ENCODE assay signal across 8 cellular contexts in the genomic region with DNA sequence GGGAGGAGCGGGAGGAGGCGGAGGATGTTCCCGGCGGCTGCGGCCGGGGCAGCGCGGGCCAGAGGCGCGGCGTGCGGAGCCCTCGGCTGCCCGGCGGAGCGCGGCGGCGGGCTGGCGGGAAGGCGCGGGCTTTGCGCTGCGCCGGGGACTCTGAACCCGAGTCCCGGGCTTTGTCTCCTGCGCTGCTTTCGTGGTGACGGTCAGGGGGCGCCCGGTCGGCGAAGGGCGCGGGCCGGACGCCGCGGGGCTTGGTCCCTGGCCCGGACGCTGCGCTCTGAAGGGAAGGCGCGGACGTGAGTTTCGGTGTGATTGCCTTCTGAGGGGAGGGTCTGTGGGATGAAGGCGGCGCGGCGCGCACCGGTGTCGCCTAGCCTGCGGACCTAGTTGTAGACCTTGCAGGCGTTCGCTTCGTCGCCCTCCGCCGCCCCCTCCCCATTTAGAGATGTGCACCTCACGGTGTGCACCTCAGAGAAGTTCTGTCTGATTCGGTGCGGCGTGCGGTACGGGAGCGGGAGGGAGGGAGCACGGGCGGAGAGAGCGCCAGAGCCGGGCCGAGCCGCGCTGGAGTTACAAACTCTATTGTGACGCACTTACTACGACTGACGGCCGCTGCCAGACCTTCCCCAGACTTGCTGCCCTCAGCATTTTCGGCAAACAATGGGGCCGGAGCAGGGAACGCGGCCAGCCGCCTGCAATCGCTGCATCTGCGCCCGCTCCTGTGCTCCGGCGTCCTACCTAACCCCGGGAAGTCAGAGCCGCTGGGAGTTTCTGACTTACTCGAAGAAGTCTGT. TPM values are rescaled to one million over a fixed set of nuclear protein-coding genes. Genes with fewer than 3 reads are reported as not detected.
DNase-seq lines count a peak whose midpoint lies in the region; ATAC-seq and TF ChIP-seq lines count a peak whose summit lies in the region.

No MANE protein-coding gene starts in this region.

- DNase-seq in Caco-2 (peak; percentile 72 to 76), OCI-LY7 (ENCODE audit: low spot score) (peak; percentile 34), nephron progenitor cell (peak; percentile 69), upper lobe of left lung (peak; percentile 82 to 92), GM10248 (ENCODE audit: extremely low spot score) (no peak)
- DNase-seq in activated naive CD4-positive, alpha-beta T cell treated with anti-CD3 and anti-CD28 coated beads, Interleukin-2, amount 50 U/mL, for 16 hours = peak; percentile 34

- H3K4me1 Mint-ChIP-seq in Caco-2 (ENCODE audit: low read depth, unreplicated experiment) (no peaks in the 10 kb centered on the region), nephron progenitor cell (peaks cover 65% of the 10 kb centered on the region)

- 0% methylated on average over 8 of the region's 92 CpGs; no CpG with 5 or more reads in 1 of the 2 donors for WGBS in gastroesophageal sphincter (ENCODE audit: low coverage in 1 of 2), 2 donors
- WGBS in upper lobe of left lung, 2 donors = 0 to 1% methylated on average over 15 to 58 of the region's 92 CpGs

- TF ChIP-seq POLR2A in gastroesophageal sphincter (IDR thresholded peaks at IDR 0.05) = peak in 1 of 2 donors; percentile 94
- peak in 3 of 4 donors; percentile 63 to 76 (median 72) for TF ChIP-seq POLR2A in upper lobe of left lung (IDR thresholded peaks at IDR 0.05)

- H3K27me3 Mint-ChIP-seq in Caco-2 (ENCODE audit: insufficient read depth, unreplicated experiment) (no peaks in the 10 kb centered on the region), nephron progenitor cell (ENCODE audit: low read depth, poor library complexity) (peaks cover 27% of the 10 kb centered on the region)

- H3K27me3 ChIP-seq in Caco-2 (replicated peaks; ENCODE audit: control insufficient read depth, insufficient read depth, low read length) (no peaks in the 10 kb centered on the region), gastroesophageal sphincter (peaks cover 25% of the 10 kb centered on the region), upper lobe of left lung (peaks cover 0 to 20% (median 4%) of the 10 kb centered on the region in 4 donors)

- ATAC-seq in HG02642 (IDR thresholded peaks at IDR 0.05; ENCODE audit: poor library complexity, unreplicated experiment) = peak; percentile 0
- peak; percentile 67 for ATAC-seq in gastroesophageal sphincter
- ATAC-seq in upper lobe of left lung (ENCODE audit: low FRiP score in 2 of 2) = peak; percentile 73

- POLR2A ChIA-PET in Caco-2 (lab: Charles Lee) (no interaction called here), OCI-LY7 (lab: Charles Lee) (interaction anchor here (0.7 kb wide), 1 partner anchor 28 kb away, joined by 3 read pairs; no protein-coding TSS in a partner anchor), GM10248 (lab: Yijun Ruan, JAX) (no interaction called here)

- peaks cover 29% of the 10 kb centered on the region for H4K20me1 ChIP-seq in OCI-LY7 (ENCODE audit: insufficient read depth, low read length)

- no peaks in the 10 kb centered on the region for H3K9me3 ChIP-seq in Caco-2
- H3K9me3 ChIP-seq in OCI-LY7 (ENCODE audit: low read length) = no peaks in the 10 kb centered on the region
- peaks cover 0 to 7% (median 0%) of the 10 kb centered on the region in 3 donors for H3K9me3 ChIP-seq in gastroesophageal sphincter
- H3K9me3 ChIP-seq in upper lobe of left lung = no peaks in the 10 kb centered on the region

- no peaks in the 10 kb centered on the region for H3K9me3 Mint-ChIP-seq in Caco-2 (ENCODE audit: unreplicated experiment)
- no peaks in the 10 kb centered on the region for H3K9me3 Mint-ChIP-seq in nephron progenitor cell

- H3K4me3 ChIP-seq in Caco-2 (ENCODE audit: low read depth, low read length) (peak overlapping the region; percentile 99), OCI-LY7 (ENCODE audit: low read depth, low read length, poor library complexity, severe bottlenecking) (peak overlapping the region; percentile 96), gastroesophageal sphincter (peak overlapping the region; percentile 61 to 88), upper lobe of left lung (peak overlapping the region; percentile 34 to 92 (median 78))

- H3K4me3 Mint-ChIP-seq in Caco-2 (ENCODE audit: unreplicated experiment) = peak overlapping the region; percentile 93
- H3K4me3 Mint-ChIP-seq in nephron progenitor cell = peak overlapping the region; percentile 93

- TF ChIP-seq CTCF in Caco-2 (IDR thresholded peaks at IDR 0.05; ENCODE audit: insufficient read depth in 1 of 2, low read depth in 1 of 2, low read length in 1 of 2, severe bottlenecking in 1 of 2, unreplicated experiment in 1 of 2) = no peak
- no peak for TF ChIP-seq CTCF in OCI-LY7 (conservative IDR thresholded peaks at IDR 0.05; ENCODE audit: low read length)
- TF ChIP-seq CTCF in gastroesophageal sphincter (IDR thresholded peaks at IDR 0.05) = no peak
- no peak for TF ChIP-seq CTCF in nephron progenitor cell (IDR thresholded peaks at IDR 0.05)
- peak in 1 of 6 experiments; percentile 16 for TF ChIP-seq CTCF in upper lobe of left lung (IDR thresholded peaks at IDR 0.05)
- TF ChIP-seq CTCF in GM10248 (IDR thresholded peaks at IDR 0.05; ENCODE audit: control extremely low read depth, extremely low read depth, low read depth, missing control alignments) = no peak

- H2AFZ ChIP-seq in OCI-LY7 (ENCODE audit: low read length) = no peak overlapping the region

- BruUV-seq in Caco-2 (replicated peaks; lab: Mats Ljungman, UMichigan) = no TSS peak
- no TSS peak for BruUV-seq in OCI-LY7 (replicated peaks; lab: Mats Ljungman, UMichigan)

- H3K36me3 ChIP-seq in Caco-2 (ENCODE audit: control insufficient read depth, insufficient read depth, low read length) (peaks cover 4% of the 10 kb centered on the region; the same call in 1 of the 2 replicates), OCI-LY7 (ENCODE audit: insufficient read depth, low read length) (peaks cover 59% of the 10 kb centered on the region), gastroesophageal sphincter (peaks cover 0 to 32% of the 10 kb centered on the region in 2 donors), upper lobe of left lung (peaks cover 0 to 26% (median 6%) of the 10 kb centered on the region in 4 donors)

- H3K79me2 ChIP-seq in OCI-LY7 (ENCODE audit: insufficient read depth, low read depth, low read length) = peaks cover 67% of the 10 kb centered on the region

- TF ChIP-seq EP300 in gastroesophageal sphincter (IDR thresholded peaks at IDR 0.05) (no peak), upper lobe of left lung (IDR thresholded peaks at IDR 0.05) (no peak)

- H3K9me2 ChIP-seq in OCI-LY7 (ENCODE audit: insufficient read depth, low read length) = no peaks in the 10 kb centered on the region

- peak overlapping the region; percentile 75 for H3K4me2 ChIP-seq in OCI-LY7 (ENCODE audit: low read length)

- H3K27ac Mint-ChIP-seq in Caco-2 (ENCODE audit: unreplicated experiment) = peak overlapping the region; percentile 67
- H3K27ac Mint-ChIP-seq in nephron progenitor cell = peak overlapping the region; percentile 93

- H3K27ac ChIP-seq in OCI-LY7 (ENCODE audit: low read depth, low read length, poor library complexity, severe bottlenecking) = no peak overlapping the region
- H3K27ac ChIP-seq in gastroesophageal sphincter = peak overlapping the region; percentile 35 to 90 (median 88)
- peak overlapping the region; percentile 78 to 86 (median 82) for H3K27ac ChIP-seq in upper lobe of left lung

- intact Hi-C loops in Caco-2 (cut with micrococcal nuclease; ENCODE audit: unreplicated experiment) (loop anchor here (5.0 kb wide), 2 partner anchors 54 to 69 kb away; no protein-coding TSS in a partner anchor), OCI-LY7 (cut with micrococcal nuclease; ENCODE audit: unreplicated experiment) (loop anchor here (10.0 kb wide), 4 partner anchors 332 to 582 kb away; partner anchors contain the start of gene BUB1)

- CTCF ChIA-PET in Caco-2 (lab: Charles Lee) = no interaction called here
- CTCF ChIA-PET in OCI-LY7 (lab: Charles Lee; ENCODE audit: unreplicated experiment) = no interaction called here
- CTCF ChIA-PET in GM10248 (lab: Yijun Ruan, JAX) = no interaction called here

- H3K36me3 Mint-ChIP-seq in Caco-2 (ENCODE audit: insufficient read depth, unreplicated experiment) (peaks cover 74% of the 10 kb centered on the region), nephron progenitor cell (ENCODE audit: low read depth) (peaks cover 41% of the 10 kb centered on the region)

- H3K4me1 ChIP-seq in Caco-2 (no peaks in the 10 kb centered on the region), OCI-LY7 (ENCODE audit: insufficient read depth, low read length, poor library complexity, severe bottlenecking) (peaks cover 45% of the 10 kb centered on the region), gastroesophageal sphincter (peaks cover 0 to 78% (median 13%) of the 10 kb centered on the region in 3 donors), upper lobe of left lung (peaks cover 15 to 49% (median 41%) of the 10 kb centered on the region in 4 donors)

RNA-seq across cellular contexts. Expression of gene BCL2L11, which starts 2.1 kb away (rescaled TPM):
- total RNA-seq in Caco-2 (2022) = 27.7 and 28.9 TPM in 2 replicates
- 10.9 and 16.0 TPM in 2 replicates for total RNA-seq in OCI-LY7 (2014; rRNA removed; shearing (Covaris generic))
- total RNA-seq in OCI-LY7 (2022) = 20.3 and 21.2 TPM in 2 replicates
- total RNA-seq in gastroesophageal sphincter = 100 to 1,000 TPM in 1 of 4 donors, 10 to 100 TPM in 2, 1 to 10 TPM in 1; 8.5 to 120 (median 41.7) TPM
- total RNA-seq in upper lobe of left lung = 10 to 100 TPM; 14.8 to 76.5 (median 31.4) TPM

Comparison
In these comparisons a context has a peak if more than half of its experiments do, and no peak if none do; other contexts are left out.
1. ATAC-seq: peak in every context shown above with its lines; median percentile 73 in upper lobe of left lung; 67 in gastroesophageal sphincter; 0 in HG02642.